In genomic region chr2:88190808-88191721, GRCh38 we compare ENCODE assay signal across 9 cellular contexts. TPM values are rescaled to one million over a fixed set of nuclear protein-coding genes. Genes with fewer than 3 reads are reported as not detected.
A peak's percentile ranks its signal among the peaks of the same experiment; 100 is the strongest.
DNase-seq lines count a peak whose midpoint lies in the region; ATAC-seq, FAIRE-seq and TF ChIP-seq lines count a peak whose summit lies in the region.
"Had no signal": no experiment of that assay in that cellular context is flagged by ENCODE, and none has a peak within 500 bp of the region (broad histone marks: within the 10 kb centered on the region; RNA-seq: fewer than 3 reads in every experiment).

No MANE protein-coding gene starts in this region.

- H3K4ac ChIP-seq in neuronal stem cell (ENCODE audit: low read length), result no peak overlapping the region

- H2BK15ac ChIP-seq in neuronal stem cell (ENCODE audit: low read length), result no peak overlapping the region

- H3K27me3 ChIP-seq in H7 (ENCODE audit: control insufficient read depth, insufficient read depth, low read length), result no peaks in the 10 kb centered on the region
- H3K27me3 ChIP-seq in esophagus squamous epithelium, result peaks cover 0 to 50% (median 0%) of the 10 kb centered on the region in 4 donors
- no peaks in the 10 kb centered on the region for H3K27me3 ChIP-seq in neuronal stem cell (ENCODE audit: control insufficient read depth in 3 of 3, insufficient read depth in 3 of 3, low read depth in 1 of 3, low read length in 3 of 3)

- FAIRE-seq in D721Med (lab: Jason Lieb, UNC), result no peak

- H3K4me3 ChIP-seq in H7 (ENCODE audit: insufficient read depth, low read depth, low read length) (no peak overlapping the region), esophagus squamous epithelium (no peak overlapping the region), neuronal stem cell (ENCODE audit: low read length in 2 of 2) (no peak overlapping the region)
- H3K4me3 ChIP-seq: SK-N-MC had no signal

- no peak for ATAC-seq in GM18502 (IDR thresholded peaks at IDR 0.05; ENCODE audit: poor library complexity, unreplicated experiment)

- H2BK120ac ChIP-seq in neuronal stem cell (ENCODE audit: low read depth, low read length), result no peak overlapping the region

- TF ChIP-seq CTCF in D721Med (IDR thresholded peaks at IDR 0.05; ENCODE audit: insufficient read depth, missing control alignments) (peak; percentile 65), esophagus squamous epithelium (IDR thresholded peaks at IDR 0.05) (peak; percentile 26 to 63 (median 44))

- H3K4me1 ChIP-seq in esophagus squamous epithelium, result peaks cover 0 to 12% (median 3%) of the 10 kb centered on the region in 3 donors
- H3K4me1 ChIP-seq in neuronal stem cell (ENCODE audit: control insufficient read depth in 2 of 2, insufficient read depth in 1 of 2, low read depth in 1 of 2, low read length in 2 of 2), result peaks cover 0 to 5% of the 10 kb centered on the region in 2 donors

- H3K79me1 ChIP-seq in neuronal stem cell (ENCODE audit: low read depth, low read length), result no peaks in the 10 kb centered on the region

- no peak overlapping the region for H4K91ac ChIP-seq in neuronal stem cell (ENCODE audit: low read depth, low read length, poor library complexity)

- TF ChIP-seq POLR2A in esophagus squamous epithelium (IDR thresholded peaks at IDR 0.05), result no peak

- 32 to 64% methylated on average over 5 to 9 of the region's 11 CpGs for WGBS in esophagus squamous epithelium, 2 donors
- WGBS in neuronal stem cell (ENCODE audit: extremely low coverage in 2 of 2, insufficient read length in 2 of 2, insufficient replicate concordance in 1 of 2), 2 donors, result no CpG with 5 or more reads among the region's 11 CpGs

- H3K18ac ChIP-seq in neuronal stem cell (ENCODE audit: low read length), result peak overlapping the region; percentile 13

- intact Hi-C loops in esophagus squamous epithelium (cut with DNase I), result loop anchor here (10.0 kb wide), 1 partner anchor 264 kb away; the partner anchor contains the start of gene FOXI3

- no peak overlapping the region for H4K8ac ChIP-seq in neuronal stem cell (ENCODE audit: low read depth, low read length)

- H2BK12ac ChIP-seq in neuronal stem cell (ENCODE audit: low read length), result no peak overlapping the region

- DNase-seq in D721Med (ENCODE audit: insufficient read length, low spot score) (peak; percentile 47), H7 (peak; percentile 87), RPMI7951 (ENCODE audit: low read depth) (peak; percentile 16), esophagus squamous epithelium (lab: John Stamatoyannopoulos, UW) (no peak), neuronal stem cell (ENCODE audit: low spot score) (peak; percentile 76), NCI-H510A treated with DMSO at 0.1 percent for 48 hours (lab: John Stamatoyannopoulos, UW) (no peak)
- DNase-seq in activated CD8-positive, alpha-beta memory T cell treated with anti-CD3 and anti-CD28 coated beads for 24 hours, result no peak

- H2BK5ac ChIP-seq in neuronal stem cell (ENCODE audit: low read length), result peak overlapping the region; percentile 62

- H3K36me3 ChIP-seq in H7 (replicated peaks; ENCODE audit: control insufficient read depth, insufficient read depth, low read length), result no peaks in the 10 kb centered on the region
- H3K36me3 ChIP-seq in esophagus squamous epithelium, result peaks cover 0 to 9% (median 0%) of the 10 kb centered on the region in 3 donors
- no peaks in the 10 kb centered on the region for H3K36me3 ChIP-seq in neuronal stem cell (replicated peaks in 1 of 2; ENCODE audit: control insufficient read depth in 2 of 2, insufficient read depth in 2 of 2, low read length in 2 of 2)

- no peak overlapping the region for H3K14ac ChIP-seq in neuronal stem cell (ENCODE audit: low read length)

- H2AK5ac ChIP-seq in neuronal stem cell (ENCODE audit: low read depth, low read length), result peak overlapping the region; percentile 23

- no peak overlapping the region for H3K4me2 ChIP-seq in neuronal stem cell (ENCODE audit: insufficient read depth, low read length, poor library complexity, severe bottlenecking)

- no peak overlapping the region for H3K9ac ChIP-seq in neuronal stem cell (ENCODE audit: low read depth, low read length, poor library complexity)

- H2AFZ ChIP-seq in neuronal stem cell (ENCODE audit: low read length), result no peak overlapping the region

- no peak overlapping the region for H3K23ac ChIP-seq in neuronal stem cell (ENCODE audit: low read depth, low read length, poor library complexity)

- H3K27ac ChIP-seq in esophagus squamous epithelium, result no peak overlapping the region
- H3K27ac ChIP-seq in neuronal stem cell (replicated peaks; ENCODE audit: low read length), result no peak overlapping the region
- H3K27ac ChIP-seq: SK-N-MC had no signal

- no peaks in the 10 kb centered on the region for H3K9me3 ChIP-seq in esophagus squamous epithelium
- H3K9me3 ChIP-seq in neuronal stem cell (replicated peaks in 1 of 2; ENCODE audit: control insufficient read depth in 2 of 2, insufficient read depth in 1 of 2, low read depth in 1 of 2, low read length in 2 of 2), result no peaks in the 10 kb centered on the region

RNA-seq across cellular contexts. Expression of gene THNSL2, which starts 20.9 kb away (rescaled TPM):
- 9.6 and 12.7 TPM in 2 replicates for total RNA-seq in H7 (2014; rRNA removed; shearing (Covaris generic))
- total RNA-seq in RPMI7951 (2014; rRNA removed; shearing (Covaris generic)), result 4.4 and 4.6 TPM in 2 replicates
- total RNA-seq in esophagus squamous epithelium, result 10 to 100 TPM in 1 of 4 donors, 1 to 10 TPM in 2, under 1 TPM in 1; 0.22 to 15.8 (median 6.0) TPM
- 13.4 TPM for polyA plus RNA-seq in neuronal stem cell (2013, experiment 1 of 2)
- polyA plus RNA-seq in neuronal stem cell (2013, experiment 2 of 2), result 13.8 TPM

Comparison
In these comparisons a context has a peak if more than half of its experiments do, and no peak if none do; other contexts are left out.
1. DNase-seq: peak in D721Med (single experiment), H7 (single experiment), RPMI7951 (single experiment) and neuronal stem cell (single experiment); none in esophagus squamous epithelium (single experiment), activated CD8-positive, alpha-beta memory T cell treated with anti-CD3 and anti-CD28 coated beads for 24 hours (single experiment) and NCI-H510A treated with DMSO at 0.1 percent for 48 hours (single experiment).